10 cellular contexts compared by ENCODE assay signal in the genomic region with DNA sequence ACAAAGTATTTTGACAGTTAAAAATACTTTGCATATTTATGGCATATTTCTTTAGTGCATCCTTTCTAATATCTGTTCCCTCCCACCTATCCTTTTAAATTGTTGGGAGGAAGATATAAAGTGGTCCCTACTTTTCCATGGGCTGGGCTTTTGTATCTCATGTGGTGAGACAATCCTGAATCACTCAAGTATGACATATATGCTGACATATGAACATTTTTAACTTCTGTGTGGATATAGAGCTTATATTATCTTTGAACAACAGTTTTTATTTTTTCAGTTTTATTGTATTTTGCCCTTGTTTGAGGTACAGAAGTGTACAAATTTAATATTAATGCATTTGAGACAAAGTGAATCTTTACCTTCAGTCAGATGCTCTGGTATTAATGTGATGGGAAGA. TPM values are rescaled to one million over a fixed set of nuclear protein-coding genes. Genes with fewer than 3 reads are reported as not detected.
DNase-seq lines count a peak whose midpoint lies in the region; ATAC-seq, FAIRE-seq and TF ChIP-seq lines count a peak whose summit lies in the region.
"Had no signal": no experiment of that assay in that cellular context is flagged by ENCODE, and none has a peak within 500 bp of the region (broad histone marks: within the 10 kb centered on the region; RNA-seq: fewer than 3 reads in every experiment).

No MANE protein-coding gene starts in this region.

- H2AFZ ChIP-seq in OCI-LY1 (ENCODE audit: low read length) (no peak overlapping the region), endothelial cell of umbilical vein (ENCODE audit: low read depth, low read length) (no peak overlapping the region), osteoblast (ENCODE audit: low read length) (no peak overlapping the region)

- no TSS peak for BruUV-seq in endothelial cell of umbilical vein (replicated peaks; lab: Mats Ljungman, UMichigan)

- no peak overlapping the region for H3K9ac ChIP-seq in OCI-LY1 (ENCODE audit: low read length)
- no peak overlapping the region for H3K9ac ChIP-seq in endothelial cell of umbilical vein (replicated peaks; ENCODE audit: extremely low read depth, insufficient read depth, low read length)

- TF ChIP-seq POLR2A in endothelial cell of umbilical vein (IDR thresholded peaks at IDR 0.05; ENCODE audit: low read depth, low read length): no peak

- intact Hi-C loops in endothelial cell of umbilical vein (cut with micrococcal nuclease): loop anchor here (2.0 kb wide), 1 partner anchor 35 kb away; no protein-coding TSS in a partner anchor

- no peak for FAIRE-seq in endothelial cell of umbilical vein (lab: Jason Lieb, UNC)
- FAIRE-seq: kidney had no signal

- POLR2A ChIA-PET in endothelial cell of umbilical vein (lab: Charles Lee): no interaction called here

- H3K79me2 ChIP-seq in DOHH2 (ENCODE audit: control insufficient read depth, low read length) (peaks cover 64% of the 10 kb centered on the region), OCI-LY1 (ENCODE audit: insufficient read depth, low read length) (peaks cover 54% of the 10 kb centered on the region), endothelial cell of umbilical vein (ENCODE audit: control insufficient read depth, insufficient read depth, low read length) (peaks cover 62% of the 10 kb centered on the region), osteoblast (ENCODE audit: insufficient read depth, low read length) (peaks cover 71% of the 10 kb centered on the region)

- ATAC-seq in GM18511 (IDR thresholded peaks at IDR 0.05; ENCODE audit: unreplicated experiment): no peak

- H3K27me3 ChIP-seq in DOHH2 (ENCODE audit: control insufficient read depth, low read length) (no peaks in the 10 kb centered on the region), OCI-LY1 (ENCODE audit: insufficient read depth, low read length) (no peaks in the 10 kb centered on the region), endothelial cell of umbilical vein (ENCODE audit: control insufficient read depth in 2 of 2, insufficient read depth in 2 of 2, low read length in 2 of 2) (peaks cover 0 to 3% of the 10 kb centered on the region in 2 experiments), osteoblast (ENCODE audit: insufficient read depth, low read length) (no peaks in the 10 kb centered on the region)

- dilution Hi-C loops in endothelial cell of umbilical vein (cut with MboI; ENCODE audit: extremely low pct_ligation_motif_present, low sequenced_read_pairs): no loop called here

- H3K4me2 ChIP-seq in DOHH2 (ENCODE audit: low read length) (peak overlapping the region; percentile 81; the same call in 1 of the 2 replicates), OCI-LY1 (ENCODE audit: low read length) (peak overlapping the region; percentile 87), endothelial cell of umbilical vein (ENCODE audit: insufficient read depth, low read length) (peak overlapping the region; percentile 97), osteoblast (ENCODE audit: insufficient read depth, low read length) (peak overlapping the region; percentile 97)

- H3K4me3 ChIP-seq in DOHH2 (ENCODE audit: low read length): 0 out of 2 replicates have a peak overlapping the region, but pooled peaks have one; percentile 14
- no peak overlapping the region for H3K4me3 ChIP-seq in OCI-LY1 (ENCODE audit: low read depth, low read length, poor library complexity, severe bottlenecking)
- H3K4me3 ChIP-seq in endothelial cell of umbilical vein (replicated peaks in 1 of 3; ENCODE audit: insufficient read depth in 1 of 3, low read depth in 1 of 3, low read length in 3 of 3): peak overlapping the region in 1 of 3 experiments; percentile 39
- peak overlapping the region; percentile 31 for H3K4me3 ChIP-seq in osteoblast (ENCODE audit: insufficient read depth, low read length)

- H4K20me1 ChIP-seq in DOHH2 (ENCODE audit: control insufficient read depth, insufficient read depth, low read depth, low read length) (peaks cover 9% of the 10 kb centered on the region; the same call in 1 of the 2 replicates), OCI-LY1 (ENCODE audit: insufficient read depth, low read length) (no peaks in the 10 kb centered on the region), endothelial cell of umbilical vein (replicated peaks; ENCODE audit: control insufficient read depth, extremely low read depth, insufficient read depth, low read length) (peaks cover 8% of the 10 kb centered on the region), osteoblast (ENCODE audit: insufficient read depth, low read length) (peaks cover 46% of the 10 kb centered on the region)

- H3F3A ChIP-seq in DOHH2 (ENCODE audit: control insufficient read depth, insufficient read depth) (peaks cover 2% of the 10 kb centered on the region; the same call in 1 of the 2 replicates), OCI-LY1 (ENCODE audit: insufficient read depth, low read length) (no peaks in the 10 kb centered on the region)

- DNase-seq in endothelial cell of umbilical vein (ENCODE audit: low read depth, low spot score): no peak
- peak; percentile 13 for DNase-seq in osteoblast (ENCODE audit: insufficient read length, low spot score, missing footprints)
- no peak for DNase-seq in NCI-H1694 treated with DMSO at 0.1 percent for 48 hours (lab: John Stamatoyannopoulos, UW)
- no peak for DNase-seq in NOMO-1 (lab: John Stamatoyannopoulos, UW; ENCODE audit: unreplicated experiment in 2 of 2)
- DNase-seq: foreskin fibroblast, kidney, nucleus accumbens had no signal

- H3K27ac ChIP-seq in DOHH2 (ENCODE audit: low read depth, low read length) (no peak overlapping the region), OCI-LY1 (ENCODE audit: low read depth, low read length, poor library complexity, severe bottlenecking) (no peak overlapping the region), endothelial cell of umbilical vein (ENCODE audit: insufficient read depth, low read depth, low read length) (no peak overlapping the region), osteoblast (ENCODE audit: low read depth, low read length) (no peak overlapping the region)

- CTCF ChIA-PET in endothelial cell of umbilical vein (lab: Charles Lee): interaction anchor here (1.5 kb wide), 1 partner anchor 8 kb away, joined by 3 read pairs; no protein-coding TSS in a partner anchor

- peaks cover 50% of the 10 kb centered on the region for H3K36me3 ChIP-seq in DOHH2 (ENCODE audit: control insufficient read depth, low read length)
- H3K36me3 ChIP-seq in OCI-LY1 (ENCODE audit: insufficient read depth, low read length): peaks cover 46% of the 10 kb centered on the region
- H3K36me3 ChIP-seq in endothelial cell of umbilical vein (ENCODE audit: control insufficient read depth in 2 of 2, extremely low read depth in 1 of 2, insufficient read depth in 2 of 2, low read length in 2 of 2): peaks cover 0 to 4% of the 10 kb centered on the region in 2 experiments
- H3K36me3 ChIP-seq in osteoblast (ENCODE audit: insufficient read depth, low read length): peaks cover 31% of the 10 kb centered on the region

- H3K9me2 ChIP-seq in DOHH2 (replicated peaks; ENCODE audit: control insufficient read depth, low read length) (no peaks in the 10 kb centered on the region), OCI-LY1 (ENCODE audit: low read depth, low read length) (no peaks in the 10 kb centered on the region)

- H3K4me1 ChIP-seq in DOHH2 (ENCODE audit: control insufficient read depth, low read length) (peaks cover 33% of the 10 kb centered on the region), OCI-LY1 (ENCODE audit: insufficient read depth, low read length, severe bottlenecking) (peaks cover 32% of the 10 kb centered on the region), endothelial cell of umbilical vein (ENCODE audit: control insufficient read depth, extremely low read depth, insufficient read depth, low read length) (peaks cover 25% of the 10 kb centered on the region), osteoblast (ENCODE audit: insufficient read depth, low read length) (peaks cover 30% of the 10 kb centered on the region)

- no peak for TF ChIP-seq CTCF in DOHH2 (IDR thresholded peaks at IDR 0.05; ENCODE audit: low read depth, low read length, poor library complexity, severe bottlenecking)
- no peak for TF ChIP-seq CTCF in OCI-LY1 (IDR thresholded peaks at IDR 0.05; ENCODE audit: low read length)
- no peak for TF ChIP-seq CTCF in endothelial cell of umbilical vein (IDR thresholded peaks at IDR 0.05; ENCODE audit: extremely low read depth in 1 of 2, insufficient read depth in 1 of 2, low read depth in 1 of 2, low read length in 2 of 2)
- no peak for TF ChIP-seq CTCF in osteoblast (IDR thresholded peaks at IDR 0.05; ENCODE audit: extremely low read depth, low read depth, low read length)

- H3K9me3 ChIP-seq in DOHH2 (ENCODE audit: control insufficient read depth, insufficient read depth, low read length): no peaks in the 10 kb centered on the region
- no peaks in the 10 kb centered on the region for H3K9me3 ChIP-seq in OCI-LY1 (ENCODE audit: low read length)
- no peaks in the 10 kb centered on the region for H3K9me3 ChIP-seq in endothelial cell of umbilical vein (replicated peaks; ENCODE audit: control insufficient read depth, insufficient read depth, low read length)
- no peaks in the 10 kb centered on the region for H3K9me3 ChIP-seq in osteoblast (ENCODE audit: low read depth, low read length)

- no peaks in the 10 kb centered on the region for H3K9me1 ChIP-seq in endothelial cell of umbilical vein (replicated peaks; ENCODE audit: control insufficient read depth, extremely low read depth, insufficient read depth, low read length)

TF ChIP-seq in endothelial cell of umbilical vein, 7 proteins besides CTCF, POLR2A, EP300 and RAD21 (continues in another document):
- TF ChIP-seq JUN (IDR thresholded peaks at IDR 0.05; ENCODE audit: borderline replicate concordance, insufficient read depth, insufficient read length, low read depth) (no peak), GATA2 (IDR thresholded peaks at IDR 0.05; ENCODE audit: insufficient read depth, insufficient read length, low read depth, low read length) (no peak), EZH2 (IDR thresholded peaks at IDR 0.05; ENCODE audit: borderline replicate concordance, low read depth, low read length, severe bottlenecking) (no peak), MAX (IDR thresholded peaks at IDR 0.05; ENCODE audit: insufficient read depth, insufficient read length) (no peak), MYC (IDR thresholded peaks at IDR 0.05; ENCODE audit: low read depth, low read length) (no peak), FOS (IDR thresholded peaks at IDR 0.05; ENCODE audit: borderline replicate concordance, insufficient read depth, low read length) (no peak)

RNA-seq across cellular contexts. Expression of gene ZMYM2, which starts 3.4 kb away (rescaled TPM):
- total RNA-seq in endothelial cell of umbilical vein (75.3 and 77.7 TPM in 2 replicates), osteoblast (65.5 and 66.6 TPM in 2 replicates)
- 10.9 and 14.7 TPM in 2 replicates for polyA plus RNA-seq in endothelial cell of umbilical vein
- polyA plus RNA-seq in endothelial cell of umbilical vein (2011; cell fraction: cytosol; rRNA removed): 14.6 and 16.3 TPM in 2 replicates
- polyA plus RNA-seq in endothelial cell of umbilical vein (2011; cell fraction: nucleus; rRNA removed): 70.5 and 90.3 TPM in 2 replicates
- 39.6 and 43.9 TPM in 2 replicates for polyA plus RNA-seq in endothelial cell of umbilical vein (2012)
- 56.5 and 61.8 TPM in 2 replicates for polyA minus RNA-seq in endothelial cell of umbilical vein
- polyA minus RNA-seq in endothelial cell of umbilical vein (2011; cell fraction: cytosol; rRNA and poly(A)+ RNA removed): 12.6 TPM
- 136 and 191 TPM in 2 replicates for polyA minus RNA-seq in endothelial cell of umbilical vein (2011; cell fraction: nucleus; rRNA and poly(A)+ RNA removed)
